20 cellular contexts compared by ENCODE assay signal in the genomic region with DNA sequence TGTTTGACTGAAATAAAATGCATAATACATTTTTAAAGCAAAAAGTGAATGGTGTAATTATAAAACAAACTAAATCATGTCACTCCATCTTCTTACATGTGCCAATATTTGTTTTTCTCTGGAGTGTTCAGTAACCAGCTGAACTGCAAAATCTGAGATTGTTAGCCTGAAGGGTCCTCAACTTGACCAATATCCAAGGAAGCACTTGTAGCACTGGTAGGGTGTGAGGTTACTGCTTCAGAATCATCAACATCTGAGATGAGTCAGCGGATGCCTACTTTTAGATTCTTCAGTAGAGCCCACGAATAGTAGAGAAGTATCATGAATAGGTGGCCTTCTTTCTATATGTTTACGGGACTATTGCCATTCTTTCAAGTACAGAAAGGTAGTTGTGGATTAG.
A peak's percentile ranks its signal among the peaks of the same experiment; 100 is the strongest.
DNase-seq lines count a peak whose midpoint lies in the region; ATAC-seq, FAIRE-seq and TF ChIP-seq lines count a peak whose summit lies in the region.
"Had no signal": no experiment of that assay in that cellular context is flagged by ENCODE, and none has a peak within 500 bp of the region (broad histone marks: within the 10 kb centered on the region; RNA-seq: fewer than 3 reads in every experiment).

No MANE protein-coding gene starts in this region.

- DNase-seq in NCI-H1417 (lab: John Stamatoyannopoulos, UW) = peak in 2 of 3 experiments; percentile 2 to 17
- no peak for DNase-seq in NCI-H1417 treated with DMSO at 0.1 percent for 48 hours (lab: John Stamatoyannopoulos, UW)
- no peak for DNase-seq in H54 (ENCODE audit: insufficient read length, low spot score)
- DNase-seq in bronchial epithelial cell (ENCODE audit: low read depth) = peak; percentile 15
- no peak for DNase-seq in upper lobe of right lung
- no peak for DNase-seq in right atrium auricular region (ENCODE audit: low spot score)
- DNase-seq: AML-193; Caco-2; CD4-positive, alpha-beta T cell; GM23248; HFFc6 had no signal

- no peak overlapping the region for H3K27ac ChIP-seq in upper lobe of right lung
- H3K27ac ChIP-seq in right atrium auricular region = no peak overlapping the region
- H3K27ac ChIP-seq: 22Rv1, A549, C4-2B, GM23248 had no signal

- no peaks in the 10 kb centered on the region for H3K36me3 ChIP-seq in bronchial epithelial cell (ENCODE audit: control insufficient read depth, insufficient read depth, low read length)
- H3K36me3 ChIP-seq in upper lobe of right lung = no peaks in the 10 kb centered on the region
- H3K36me3 ChIP-seq in right atrium auricular region = no peaks in the 10 kb centered on the region

- TF ChIP-seq POLR2A in H54 (IDR thresholded peaks at IDR 0.05; ENCODE audit: low read depth, low read length) = no peak

- H3K9me3 ChIP-seq in upper lobe of right lung (no peaks in the 10 kb centered on the region), right atrium auricular region (no peaks in the 10 kb centered on the region)
- H3K9me3 ChIP-seq: A549, Caco-2 had no signal

- TF ChIP-seq CTCF in bronchial epithelial cell (IDR thresholded peaks at IDR 0.05; ENCODE audit: insufficient read depth, low read length, severe bottlenecking) = no peak
- no peak for TF ChIP-seq CTCF in upper lobe of right lung (IDR thresholded peaks at IDR 0.05)
- TF ChIP-seq CTCF in right atrium auricular region (IDR thresholded peaks at IDR 0.05) = no peak

- ATAC-seq in upper lobe of right lung (peak; percentile 63), HG03354 (IDR thresholded peaks at IDR 0.05; ENCODE audit: poor library complexity, severe bottlenecking, unreplicated experiment) (no peak), HG02852 (IDR thresholded peaks at IDR 0.05; ENCODE audit: unreplicated experiment) (no peak)
- ATAC-seq: A549, HCT116 had no signal

- H3K4me1 ChIP-seq in upper lobe of right lung (no peaks in the 10 kb centered on the region), right atrium auricular region (peaks cover 0 to 13% of the 10 kb centered on the region in 2 donors)
- H3K4me1 ChIP-seq: A549, Caco-2 had no signal

- H3K27me3 ChIP-seq in bronchial epithelial cell (ENCODE audit: control insufficient read depth, insufficient read depth, low read length) (no peaks in the 10 kb centered on the region), upper lobe of right lung (no peaks in the 10 kb centered on the region), right atrium auricular region (no peaks in the 10 kb centered on the region)

- FAIRE-seq in H54 (lab: Jason Lieb, UNC) (peak; percentile 82), bronchial epithelial cell (lab: Jason Lieb, UNC) (no peak)
- FAIRE-seq: A549, D721Med, G401.6, GM12891 had no signal

- intact Hi-C loops in upper lobe of right lung (cut with DNase I) = no loop called here

- H3K4me3 ChIP-seq in bronchial epithelial cell (ENCODE audit: low read depth, low read length) = no peak overlapping the region
- no peak overlapping the region for H3K4me3 ChIP-seq in upper lobe of right lung
- no peak overlapping the region for H3K4me3 ChIP-seq in right atrium auricular region
- H3K4me3 ChIP-seq: A549, GM23248 had no signal

Comparison
In these comparisons a context has a peak if more than half of its experiments do, and no peak if none do; other contexts are left out.
1. DNase-seq: peak in NCI-H1417 (2 of 3) and bronchial epithelial cell (single experiment); none in NCI-H1417 treated with DMSO at 0.1 percent for 48 hours (single experiment), H54 (single experiment), upper lobe of right lung (single experiment) and right atrium auricular region (single experiment).